ENCODE assay signal across 29 cellular contexts in the genomic region with DNA sequence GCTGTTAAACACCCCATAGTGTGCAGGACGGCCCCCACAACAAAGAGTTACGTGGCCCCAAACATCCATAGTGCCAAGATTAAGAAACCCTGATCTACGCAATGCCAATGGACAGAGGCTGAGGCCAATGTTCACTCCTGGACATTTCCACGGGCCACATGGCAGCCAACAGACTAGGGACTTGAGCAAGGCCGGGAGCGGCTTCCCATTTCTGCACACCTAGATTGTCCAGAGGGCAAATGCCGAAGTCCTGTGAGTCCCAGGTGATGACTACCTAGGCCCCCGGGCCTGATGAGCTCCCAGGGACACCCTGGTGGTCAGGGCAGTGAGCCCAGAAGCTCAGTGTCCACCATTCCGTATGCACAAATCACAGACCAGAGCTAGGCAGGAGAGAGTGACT.
"Had no signal": no experiment of that assay in that cellular context is flagged by ENCODE, and none has a peak within 500 bp of the region (broad histone marks: within the 10 kb centered on the region; RNA-seq: fewer than 3 reads in every experiment).

No MANE protein-coding gene starts in this region.

- H3K36me3 Mint-ChIP-seq: activated CD8-positive, alpha-beta memory T cell treated with anti-CD3 and anti-CD28 coated beads, Interleukin-2, amount 10 ng/mL, durations not matched to agents 7 days and 5 days; activated naive CD8-positive, alpha-beta T cell had no signal

- H3K4me2 ChIP-seq: KMS-11 had no signal

- DNase-seq: activated CD4-positive, alpha-beta T cell treated with anti-CD3 and anti-CD28 coated beads for 48 hours; activated CD4-positive, alpha-beta T cell treated with anti-CD3 and anti-CD28 coated beads, Interleukin-2, amount 50 U/mL, for 4 hours; activated CD8-positive, alpha-beta memory T cell treated with anti-CD3 and anti-CD28 coated beads, Interleukin-2, amount 10 ng/mL, durations not matched to agents 7 days and 5 days; activated gamma-delta T cell; activated naive CD4-positive, alpha-beta T cell treated with anti-CD3 and anti-CD28 coated beads for 36 hours; activated T-cell treated with anti-CD3 and anti-CD28 coated beads, Interleukin-2, amount 50 U/mL, for 24 hours; anterior cingulate cortex; MG63; MV-4-11; NCI-H1092 treated with DMSO at 0.1 percent for 48 hours; NCI-H1417 treated with DMSO at 0.1 percent for 48 hours; NCI-H1694; NCI-H2029; NCI-H2107; NCI-H2171 treated with DMSO at 0.1 percent for 48 hours; NCI-H345; NCI-H510A; NCI-H526 treated with DMSO at 0.1 percent for 48 hours; NCI-H82; Peyer's patch; SHP77; SW 1271 had no signal

- H3K4me1 ChIP-seq: Peyer's patch, SJSA1 had no signal

- H3K27me3 ChIP-seq: MG63, Peyer's patch, SJSA1 had no signal

- H3K4me3 ChIP-seq: MG63, Peyer's patch, SJSA1 had no signal

- H3K9me3 ChIP-seq: MG63, Peyer's patch, SJSA1 had no signal

- H3K9me3 Mint-ChIP-seq: activated naive CD4-positive, alpha-beta T cell treated with anti-CD3 and anti-CD28 coated beads for 36 hours; activated T-cell treated with anti-CD3 and anti-CD28 coated beads, Interleukin-2, amount 50 U/mL, for 24 hours; T-helper 2 cell treated with Interferon-gamma antibody and Interleukin-4, amounts not matched to agents 5 μg/mL and 100 μg/mL, for 36 hours had no signal

- H3K36me3 ChIP-seq: MG63, SJSA1 had no signal

- H3K27me3 Mint-ChIP-seq: activated CD8-positive, alpha-beta memory T cell treated with anti-CD3 and anti-CD28 coated beads, Interleukin-2, amount 10 ng/mL, durations not matched to agents 7 days and 5 days; activated naive CD8-positive, alpha-beta T cell; activated T-cell treated with anti-CD3 and anti-CD28 coated beads, Interleukin-2, amount 50 U/mL, for 24 hours had no signal

- ATAC-seq: activated CD4-positive, CD25-positive, alpha-beta regulatory T cell treated with anti-CD3 and anti-CD28 coated beads, Interleukin-2, amount 50 U/mL, for 24 hours; activated CD8-positive, alpha-beta memory T cell treated with anti-CD3 and anti-CD28 coated beads, Interleukin-2, amount 10 ng/mL, durations not matched to agents 7 days and 5 days; SK-N-SH treated with all-trans-retinoic acid at 6 μM for 48 hours had no signal

- H3K9ac ChIP-seq: KMS-11 had no signal

- H3K27ac ChIP-seq: KMS-11, Peyer's patch, RWPE1, SJSA1 had no signal

- H3K27ac Mint-ChIP-seq: activated CD8-positive, alpha-beta memory T cell treated with anti-CD3 and anti-CD28 coated beads, Interleukin-2, amount 10 ng/mL, durations not matched to agents 7 days and 5 days; activated naive CD4-positive, alpha-beta T cell treated with anti-CD3 and anti-CD28 coated beads for 36 hours; activated naive CD8-positive, alpha-beta T cell; activated T-cell treated with anti-CD3 and anti-CD28 coated beads, Interleukin-2, amount 50 U/mL, for 24 hours; T-helper 2 cell treated with Interferon-gamma antibody and Interleukin-4, amounts not matched to agents 5 μg/mL and 100 μg/mL, for 36 hours had no signal

- H3K4me3 Mint-ChIP-seq: activated CD8-positive, alpha-beta memory T cell treated with anti-CD3 and anti-CD28 coated beads, Interleukin-2, amount 10 ng/mL, durations not matched to agents 7 days and 5 days; activated naive CD4-positive, alpha-beta T cell treated with anti-CD3 and anti-CD28 coated beads for 36 hours; activated naive CD8-positive, alpha-beta T cell; activated T-cell treated with anti-CD3 and anti-CD28 coated beads, Interleukin-2, amount 50 U/mL, for 24 hours; T-helper 2 cell treated with Interferon-gamma antibody and Interleukin-4, amounts not matched to agents 5 μg/mL and 100 μg/mL, for 36 hours had no signal
